ENCODE assay signal across 15 cellular contexts in the genomic region with DNA sequence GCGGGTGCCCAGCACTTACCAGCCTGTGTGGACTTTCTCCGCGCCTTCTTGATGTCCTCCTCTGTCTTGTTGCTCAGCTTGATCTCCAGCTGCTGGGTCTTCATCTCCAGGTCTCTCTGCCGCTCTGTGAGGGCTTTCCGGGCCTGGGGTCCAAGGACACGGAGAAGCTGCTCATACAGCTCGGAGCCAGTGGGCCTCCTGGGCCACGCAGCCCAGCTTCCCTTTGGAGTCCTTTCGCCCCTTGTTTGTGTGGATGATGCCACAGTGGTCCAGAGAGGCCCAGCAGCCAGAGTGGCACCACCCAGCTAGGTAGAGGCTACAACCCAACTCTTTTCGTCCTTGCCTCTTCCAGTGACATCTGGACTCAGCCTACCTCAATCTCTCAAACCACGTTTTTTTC. TPM values are rescaled to one million over a fixed set of nuclear protein-coding genes. Genes with fewer than 3 reads are reported as not detected.
DNase-seq lines count a peak whose midpoint lies in the region; ATAC-seq and TF ChIP-seq lines count a peak whose summit lies in the region.
"Had no signal": no experiment of that assay in that cellular context is flagged by ENCODE, and none has a peak within 500 bp of the region (broad histone marks: within the 10 kb centered on the region; RNA-seq: fewer than 3 reads in every experiment).

No MANE protein-coding gene starts in this region.

- H4K20me1 ChIP-seq in BLaER1 (peaks cover 8% of the 10 kb centered on the region; the same call in 1 of the 2 replicates), Karpas-422 (ENCODE audit: insufficient read depth, low read depth, low read length) (no peaks in the 10 kb centered on the region)

- H3K4me2 ChIP-seq in BLaER1 (peak overlapping the region; percentile 56; the same call in 1 of the 2 replicates), Karpas-422 (ENCODE audit: low read depth, low read length, poor library complexity, severe bottlenecking) (no peak overlapping the region)

- H3K36me3 ChIP-seq in BLaER1: peaks cover 49% of the 10 kb centered on the region
- peaks cover 37% of the 10 kb centered on the region for H3K36me3 ChIP-seq in Karpas-422 (ENCODE audit: insufficient read depth, low read length)
- no peaks in the 10 kb centered on the region for H3K36me3 ChIP-seq in ovary
- H3K36me3 ChIP-seq: SJCRH30 had no signal

- DNase-seq in Karpas-422 (no peak), islet precursor cell (peak; percentile 58), sciatic nerve (ENCODE audit: low spot score) (no peak), NCI-H2196 treated with DMSO at 0.1 percent for 48 hours (lab: John Stamatoyannopoulos, UW; ENCODE audit: unreplicated experiment) (no peak), ovary (no peak)
- DNase-seq: DMS79, NCI-H1417 treated with DMSO at 0.1 percent for 48 hours, NCI-H187 treated with DMSO at 0.1 percent for 48 hours had no signal

- no peak for TF ChIP-seq EP300 in ovary (IDR thresholded peaks at IDR 0.05)

- 92 to 95% (median 93%) methylated on average over 11 of the region's 11 CpGs for WGBS in ovary, 3 donors

- intact Hi-C loops in sciatic nerve (cut with DNase I) (no loop called here), ovary (cut with DNase I) (loop anchor here in 2 of 4 donors (1.0 to 5.0 kb wide), 2 partner anchors 690 to 692 kb away; no protein-coding TSS in a partner anchor)

- TF ChIP-seq CTCF in ovary (IDR thresholded peaks at IDR 0.05): no peak

- 0 out of 2 replicates have a peak, but pooled peaks cover 2% of the 10 kb centered on the region for H3K79me2 ChIP-seq in Karpas-422 (ENCODE audit: low read length)

- ATAC-seq in sciatic nerve (peak; percentile 5), HG03571 (IDR thresholded peaks at IDR 0.05; ENCODE audit: unreplicated experiment) (no peak)

- H3K9me2 ChIP-seq in Karpas-422 (replicated peaks; ENCODE audit: insufficient read depth, low read length): no peaks in the 10 kb centered on the region

- H3K9ac ChIP-seq in BLaER1: no peak overlapping the region; the same call in 1 of the 2 replicates
- no peak overlapping the region for H3K9ac ChIP-seq in Karpas-422 (ENCODE audit: low read length)

- H3K4me1 ChIP-seq in BLaER1 (peaks cover 11% of the 10 kb centered on the region), Karpas-422 (ENCODE audit: low read length) (peaks cover 46% of the 10 kb centered on the region), ovary (ENCODE audit: insufficient read depth) (peaks cover 2% of the 10 kb centered on the region)
- H3K4me1 ChIP-seq: SJCRH30 had no signal

- H2AFZ ChIP-seq in Karpas-422 (ENCODE audit: low read length): no peak overlapping the region

- H3K4me3 ChIP-seq in BLaER1 (no peak overlapping the region), Karpas-422 (ENCODE audit: low read length) (no peak overlapping the region), ovary (no peak overlapping the region)
- H3K4me3 ChIP-seq: SJCRH30 had no signal

- H3K27ac ChIP-seq in BLaER1 (no peak overlapping the region), Karpas-422 (ENCODE audit: low read length) (peak overlapping the region; percentile 46; the same call in 1 of the 2 replicates), ovary (no peak overlapping the region)
- H3K27ac ChIP-seq: C4-2B, RWPE1, SJCRH30 had no signal

- H3K27me3 ChIP-seq in BLaER1: no peaks in the 10 kb centered on the region
- no peaks in the 10 kb centered on the region for H3K27me3 ChIP-seq in Karpas-422 (ENCODE audit: low read length)
- no peaks in the 10 kb centered on the region for H3K27me3 ChIP-seq in ovary
- H3K27me3 ChIP-seq: SJCRH30 had no signal

- H3K9me3 ChIP-seq in BLaER1: no peaks in the 10 kb centered on the region
- no peaks in the 10 kb centered on the region for H3K9me3 ChIP-seq in Karpas-422 (ENCODE audit: low read length)
- no peaks in the 10 kb centered on the region for H3K9me3 ChIP-seq in ovary
- H3K9me3 ChIP-seq: SJCRH30 had no signal

- no peak for TF ChIP-seq POLR2A in ovary (IDR thresholded peaks at IDR 0.05)

RNA-seq across cellular contexts. Expression of gene RCVRN, which starts 20.4 kb away (rescaled TPM):
- total RNA-seq in Karpas-422 (2014; rRNA removed; shearing (Covaris generic); ENCODE audit: low replicate concordance): not detected in 2 replicates
- total RNA-seq in sciatic nerve (1.0 TPM), ovary (under 1 TPM in 2 of 7 donors, not detected in 5; 0.22 to 0.82 TPM)
- under 1 TPM in 1 of 2 donors, not detected in 1; 0.40 TPM for polyA plus RNA-seq in ovary
- total RNA-seq: HFFc6, PC-3 had no signal
